ENCODE assay signal across 8 cellular contexts in genomic region chr15:91852741-91853500, GRCh38. TPM values are rescaled to one million over a fixed set of nuclear protein-coding genes. Genes with fewer than 3 reads are reported as not detected.
DNase-seq lines count a peak whose midpoint lies in the region; ATAC-seq lines count a peak whose summit lies in the region.

No MANE protein-coding gene starts in this region.

- H3K27ac ChIP-seq in epithelial cell of prostate = peak overlapping the region; percentile 80

- peak overlapping the region; percentile 64 for H3K4me3 ChIP-seq in mononuclear cell (ENCODE audit: low read length)

- DNase-seq in Ammon's horn (ENCODE audit: low spot score) = peak; percentile 85
- peak; percentile 88 for DNase-seq in NOMO-1 treated with dmso at 0.1 percent for 144 hours (lab: John Stamatoyannopoulos, UW; ENCODE audit: unreplicated experiment)
- peak; percentile 64 for DNase-seq in activated T-cell treated with anti-CD3 and anti-CD28 coated beads for 4 hours
- no peak for DNase-seq in epithelial cell of prostate (ENCODE audit: low read depth, low spot score)
- DNase-seq in stimulated activated CD8-positive, alpha-beta memory T cell treated with anti-CD3 and anti-CD28 coated beads, Interleukin-4, amount 100 ng/mL, for 24 hours (ENCODE audit: low read depth) = peak; percentile 54

- H3K27me3 ChIP-seq in mononuclear cell (ENCODE audit: insufficient read depth, low read length) = no peaks in the 10 kb centered on the region

- H3K4me1 ChIP-seq in mononuclear cell (ENCODE audit: insufficient read depth, low read length) = peaks cover 71% of the 10 kb centered on the region

- ATAC-seq in GM19043 (IDR thresholded peaks at IDR 0.05; ENCODE audit: low read depth, unreplicated experiment) (peak; percentile 46), HG03280 (IDR thresholded peaks at IDR 0.05; ENCODE audit: unreplicated experiment) (peak; percentile 66)

- no peaks in the 10 kb centered on the region for H3K9me3 ChIP-seq in mononuclear cell (ENCODE audit: low read depth, low read length)

RNA-seq across cellular contexts. Expression of gene SLCO3A1, which starts 0.6 kb away (rescaled TPM):
- 17.7 TPM for total RNA-seq in mononuclear cell
